Comparison of ENCODE assay signal across 18 cellular contexts in the genomic region with DNA sequence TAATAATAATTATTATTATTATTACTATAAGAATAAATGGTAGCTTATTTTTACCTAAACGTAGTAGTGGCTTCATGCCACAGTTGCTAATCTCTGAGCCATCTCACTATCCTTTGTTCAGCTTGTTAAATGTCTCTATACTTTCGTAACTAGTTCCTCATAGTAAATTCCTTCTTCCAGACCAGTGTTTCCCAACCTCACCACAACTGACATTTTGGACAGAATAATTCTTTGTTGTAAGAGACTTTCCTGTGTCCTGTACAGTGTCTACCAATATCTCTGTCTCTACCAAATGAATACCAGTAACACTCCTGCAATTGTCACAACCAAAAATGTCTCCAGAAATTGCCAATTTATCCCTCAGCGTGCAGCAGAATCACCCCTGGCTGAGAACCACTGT.
"Had no signal": no experiment of that assay in that cellular context is flagged by ENCODE, and none has a peak within 500 bp of the region (broad histone marks: within the 10 kb centered on the region; RNA-seq: fewer than 3 reads in every experiment).

No MANE protein-coding gene starts in this region.

- H3K27me3 ChIP-seq: heart left ventricle, neural progenitor cell, ovary, right atrium auricular region had no signal

- H3K36me3 Mint-ChIP-seq: natural killer cell treated with Interleukin-12 subunit alpha and Interleukin-12 subunit beta and Interleukin-15 and Interleukin-18, amount 100 ng/mL, for 72 hours; neural progenitor cell had no signal

- H3K27ac ChIP-seq: heart left ventricle, neural progenitor cell, ovary, right atrium auricular region had no signal

- H3K4me1 ChIP-seq: heart left ventricle, neural progenitor cell, right atrium auricular region had no signal

- H3K4me3 ChIP-seq: heart left ventricle, lung, neural progenitor cell, ovary, right atrium auricular region, smooth muscle cell had no signal

- H3K4me2 ChIP-seq: neural progenitor cell, smooth muscle cell had no signal

- H3K27ac Mint-ChIP-seq: natural killer cell treated with Interleukin-12 subunit alpha and Interleukin-12 subunit beta and Interleukin-15 and Interleukin-18, amount 100 ng/mL, for 72 hours; neural progenitor cell had no signal

- H3K4me3 Mint-ChIP-seq: natural killer cell treated with Interleukin-12 subunit alpha and Interleukin-12 subunit beta and Interleukin-15 and Interleukin-18, amount 100 ng/mL, for 72 hours; neural progenitor cell had no signal

- H3K9me3 Mint-ChIP-seq: natural killer cell treated with Interleukin-12 subunit alpha and Interleukin-12 subunit beta and Interleukin-15 and Interleukin-18, amount 100 ng/mL, for 72 hours had no signal

- DNase-seq: dermis blood vessel endothelial cell; foreskin melanocyte; heart left ventricle; hippocampal formation; left colon; left ventricle myocardium superior; mesenchymal stem cell; midbrain; nucleus accumbens; ovary; stimulated activated CD4-positive, alpha-beta T cell treated with anti-CD3 and anti-CD28 coated beads, Interleukin-2, amount 100 ng/mL, for 48 hours; stimulated activated naive CD4-positive, alpha-beta T cell treated with Interleukin-2 at 50 U/mL for 16 hours; trophoblast cell had no signal

- H3K9ac ChIP-seq: neural progenitor cell had no signal

- H3K4me1 Mint-ChIP-seq: neural progenitor cell had no signal

- ATAC-seq: heart left ventricle; left colon; left ventricle myocardium superior; natural killer cell treated with Interleukin-12 subunit alpha and Interleukin-12 subunit beta and Interleukin-15 and Interleukin-18, amount 100 ng/mL, for 72 hours had no signal

- H3K9me3 ChIP-seq: ovary, right atrium auricular region had no signal

- H2AFZ ChIP-seq: neural progenitor cell had no signal

- H3K36me3 ChIP-seq: heart left ventricle, neural progenitor cell, ovary, right atrium auricular region had no signal

- H3K27me3 Mint-ChIP-seq: natural killer cell treated with Interleukin-12 subunit alpha and Interleukin-12 subunit beta and Interleukin-15 and Interleukin-18, amount 100 ng/mL, for 72 hours had no signal
